In the genomic region with DNA sequence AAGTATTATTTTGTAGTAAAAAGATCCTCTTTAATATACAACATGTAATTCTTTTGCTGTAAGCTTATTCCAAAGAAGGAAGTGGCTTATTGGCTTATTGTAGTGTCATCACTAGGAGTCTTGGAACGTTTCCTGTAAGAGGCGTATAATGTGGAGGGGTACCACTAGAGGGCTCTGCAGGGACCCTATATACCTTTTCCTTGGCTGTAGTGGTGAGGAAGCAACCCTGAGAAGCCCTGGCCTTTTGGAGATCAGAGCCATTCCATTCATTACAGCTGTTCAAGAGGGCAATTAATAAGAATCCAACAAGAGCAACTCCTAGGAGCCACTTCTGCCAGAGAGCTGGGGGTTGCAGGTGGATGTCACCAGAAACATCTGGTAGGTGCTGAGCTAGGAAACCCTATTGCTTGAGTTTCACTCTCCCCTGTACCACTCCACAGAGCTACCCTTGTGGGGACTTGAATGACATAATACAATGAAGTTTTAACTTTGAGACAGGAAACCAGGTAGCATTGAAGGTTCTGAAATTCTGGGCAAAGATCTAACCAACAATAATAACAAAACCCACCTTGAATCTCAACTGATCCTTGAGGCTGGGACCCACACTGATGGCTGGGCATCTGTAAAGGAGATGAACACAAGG, we compare ENCODE assay signal across 8 cellular contexts.
DNase-seq lines count a peak whose midpoint lies in the region; ATAC-seq, FAIRE-seq and TF ChIP-seq lines count a peak whose summit lies in the region.

No MANE protein-coding gene starts in this region.

- POLR2A ChIA-PET in HEK293T (lab: Yijun Ruan, JAX): no interaction called here

- H3K4me1 ChIP-seq in gastrocnemius medialis (peaks cover 0 to 5% of the 10 kb centered on the region in 2 donors), thyroid gland (peaks cover 0 to 9% of the 10 kb centered on the region in 2 donors)

- H3K9me3 ChIP-seq in gastrocnemius medialis (no peaks in the 10 kb centered on the region), thyroid gland (no peaks in the 10 kb centered on the region)

- 23 to 35% methylated on average over 2 of the region's 2 CpGs for WGBS in thyroid gland, 2 donors

- CTCF ChIA-PET in HEK293T (lab: Yijun Ruan, JAX): interaction anchor here (0.6 to 2.9 kb wide), 10 partner anchors 8 to 124 kb away, joined by 3 to 15 read pairs (median 4); no protein-coding TSS in a partner anchor

- intact Hi-C loops in Right ventricle myocardium inferior (cut with DNase I) (no loop called here), cardiac septum (cut with DNase I) (no loop called here), gastrocnemius medialis (cut with DNase I; ENCODE audit: low total_unique reads) (loop anchor here (2.0 kb wide), 1 partner anchor 98 kb away; no protein-coding TSS in a partner anchor), thyroid gland (cut with DNase I) (no loop called here)

- no peak for FAIRE-seq in frontal cortex (lab: Jason Lieb, UNC)

- TF ChIP-seq POLR2A in gastrocnemius medialis (IDR thresholded peaks at IDR 0.05) (no peak), thyroid gland (IDR thresholded peaks at IDR 0.05) (no peak)

- no peak overlapping the region for H3K27ac ChIP-seq in gastrocnemius medialis
- no peak overlapping the region for H3K27ac ChIP-seq in thyroid gland

- no peak for DNase-seq in Right ventricle myocardium inferior (ENCODE audit: missing footprints)
- no peak for DNase-seq in cardiac septum (ENCODE audit: low spot score)
- DNase-seq in HEK293T (ENCODE audit: extremely low spot score): peak; percentile 73
- DNase-seq in NCI-H1694 treated with DMSO at 0.1 percent for 48 hours (lab: John Stamatoyannopoulos, UW): peak; percentile 76
- DNase-seq in frontal cortex (ENCODE audit: low spot score in 2 of 2): peak; percentile 50 to 53
- no peak for DNase-seq in gastrocnemius medialis
- no peak for DNase-seq in thyroid gland

- TF ChIP-seq CTCF in WI38 (IDR thresholded peaks at IDR 0.05; ENCODE audit: low read depth, low read length): 0 out of 2 replicates have a peak, but pooled peaks have one; percentile 8
- peak in 4 of 5 experiments; percentile 22 to 44 (median 34) for TF ChIP-seq CTCF in gastrocnemius medialis (IDR thresholded peaks at IDR 0.05 in 4 of 5, conservative IDR thresholded peaks at IDR 0.05 in 1 of 5)
- TF ChIP-seq CTCF in thyroid gland (IDR thresholded peaks at IDR 0.05): peak in 2 of 6 experiments; percentile 10 to 31

- H3K27me3 ChIP-seq in gastrocnemius medialis (no peaks in the 10 kb centered on the region), thyroid gland (no peaks in the 10 kb centered on the region)

- H3K36me3 ChIP-seq in gastrocnemius medialis (no peaks in the 10 kb centered on the region), thyroid gland (no peaks in the 10 kb centered on the region)

- H3K4me3 ChIP-seq in WI38 (ENCODE audit: low read depth, low read length) (no peak overlapping the region), gastrocnemius medialis (no peak overlapping the region), thyroid gland (replicated peaks in 1 of 3) (peak overlapping the region in 1 of 3 donors; percentile 3)

- ATAC-seq in Right ventricle myocardium inferior (peak; percentile 57), gastrocnemius medialis (peak; percentile 69 to 82)

- in situ Hi-C loops in gastrocnemius medialis (cut with MboI; ENCODE audit: low sequenced_read_pairs in 4 of 4): no loop called here

TF ChIP-seq in HEK293T, 16 proteins besides CTCF, POLR2A, EP300 and RAD21:
- no peak for TF ChIP-seq SUZ12 (IDR thresholded peaks at IDR 0.05)
- no peak for TF ChIP-seq ELF4 (IDR thresholded peaks at IDR 0.05)
- TF ChIP-seq, protein P1, sequence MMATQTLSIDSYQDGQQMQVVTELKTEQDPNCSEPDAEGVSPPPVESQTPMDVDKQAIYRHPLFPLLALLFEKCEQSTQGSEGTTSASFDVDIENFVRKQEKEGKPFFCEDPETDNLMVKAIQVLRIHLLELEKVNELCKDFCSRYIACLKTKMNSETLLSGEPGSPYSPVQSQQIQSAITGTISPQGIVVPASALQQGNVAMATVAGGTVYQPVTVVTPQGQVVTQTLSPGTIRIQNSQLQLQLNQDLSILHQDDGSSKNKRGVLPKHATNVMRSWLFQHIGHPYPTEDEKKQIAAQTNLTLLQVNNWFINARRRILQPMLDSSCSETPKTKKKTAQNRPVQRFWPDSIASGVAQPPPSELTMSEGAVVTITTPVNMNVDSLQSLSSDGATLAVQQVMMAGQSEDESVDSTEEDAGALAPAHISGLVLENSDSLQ (IDR thresholded peaks at IDR 0.05): no peak
- no peak for TF ChIP-seq TARDBP (IDR thresholded peaks at IDR 0.05)
- no peak for TF ChIP-seq HDGF (IDR thresholded peaks at IDR 0.05; ENCODE audit: borderline replicate concordance)
- no peak for TF ChIP-seq FOXM1 (IDR thresholded peaks at IDR 0.05; ENCODE audit: borderline replicate concordance)
- no peak for TF ChIP-seq FOXA1 (IDR thresholded peaks at IDR 0.05)
- no peak for TF ChIP-seq LEF1 (IDR thresholded peaks at IDR 0.05; ENCODE audit: borderline replicate concordance)
- TF ChIP-seq NFRKB (IDR thresholded peaks at IDR 0.05): no peak
- no peak for TF ChIP-seq L3MBTL2 (conservative IDR thresholded peaks at IDR 0.05)
- no peak for TF ChIP-seq BHLHE40 (IDR thresholded peaks at IDR 0.05; ENCODE audit: borderline replicate concordance)
- TF ChIP-seq CTBP1 (IDR thresholded peaks at IDR 0.05; ENCODE audit: borderline replicate concordance): no peak
- no peak for TF ChIP-seq ARNT (IDR thresholded peaks at IDR 0.05)
- TF ChIP-seq FOXK2 (IDR thresholded peaks at IDR 0.05): no peak
- TF ChIP-seq ZNF384 (IDR thresholded peaks at IDR 0.05): no peak
- TF ChIP-seq SP1 (IDR thresholded peaks at IDR 0.05): no peak

Comparison
In these comparisons a context has a peak if more than half of its experiments do, and no peak if none do; other contexts are left out.
1. DNase-seq: peak in HEK293T (single experiment), NCI-H1694 treated with DMSO at 0.1 percent for 48 hours (single experiment) and frontal cortex (2 of 2); none in Right ventricle myocardium inferior (single experiment), cardiac septum (single experiment), gastrocnemius medialis (0 of 2) and thyroid gland (0 of 2).